Comparison of ENCODE assay signal across 10 cellular contexts in genomic region chrX:151564035-151564434, GRCh38. TPM values are rescaled to one million over a fixed set of nuclear protein-coding genes. Genes with fewer than 3 reads are reported as not detected.
"Had no signal": no experiment of that assay in that cellular context is flagged by ENCODE, and none has a peak within 500 bp of the region (broad histone marks: within the 10 kb centered on the region; RNA-seq: fewer than 3 reads in every experiment).

No MANE protein-coding gene starts in this region.

- H3K36me3 ChIP-seq: HAP-1 had no signal

- ATAC-seq: HCT116, HepG2 had no signal

- H3K9me3 ChIP-seq: HAP-1 had no signal

- H3K4me3 ChIP-seq: GM23248, HAP-1 had no signal

- H3K4me1 ChIP-seq: HAP-1 had no signal

- H3K27ac ChIP-seq: GM23248, HL-60 had no signal

- FAIRE-seq: HepG2 had no signal

- DNase-seq: GM23248, GOT3, HFFc6 had no signal

RNA-seq across cellular contexts. Expression of gene PASD1, which starts 0.6 kb away (rescaled TPM):
- total RNA-seq: GM23248, H4, H7, HepG2, HFFc6 had no signal
- polyA plus RNA-seq: GM23248, HepG2, IgD-negative memory B cell had no signal
